In genomic region chr17:4365103-4365627, GRCh38 we compare ENCODE assay signal across 8 cellular contexts. TPM values are rescaled to one million over a fixed set of nuclear protein-coding genes. Genes with fewer than 3 reads are reported as not detected.
DNase-seq lines count a peak whose midpoint lies in the region; ATAC-seq lines count a peak whose summit lies in the region.

No MANE protein-coding gene starts in this region.

- no peaks in the 10 kb centered on the region for H3K9me3 ChIP-seq in CD4-positive, alpha-beta memory T cell (ENCODE audit: control insufficient read depth in 1 of 2, low read length in 2 of 2)

- H3K36me3 ChIP-seq in CD4-positive, alpha-beta memory T cell (ENCODE audit: insufficient read depth, low read length): no peaks in the 10 kb centered on the region

- POLR2A ChIA-PET in CD4-positive, alpha-beta memory T cell (lab: Charles Lee; ENCODE audit: partially characterized antibody): interaction anchor here (0.9 to 3.1 kb wide), 8 partner anchors 13 to 221 kb away, joined by 3 to 33 read pairs (median 6); partner anchors contain the start of genes ANKFY1, CYB5D2 and ZZEF1

- DNase-seq in CD4-positive, alpha-beta memory T cell: peak; percentile 85 to 90 (median 87)
- DNase-seq in HT1080 (ENCODE audit: low read depth) (peak; percentile 90), medulla oblongata (ENCODE audit: extremely low spot score) (peak; percentile 97)
- peak; percentile 79 for DNase-seq in NK-92 treated with Interleukin-12 subunit alpha and Interleukin-12 subunit beta, amount 100 ng/mL, for 24 hours (lab: John Stamatoyannopoulos, UW)
- peak; percentile 71 to 77 (median 77) for DNase-seq in activated CD8-positive, alpha-beta memory T cell treated with anti-CD3 and anti-CD28 coated beads for 48 hours (ENCODE audit: low read depth in 2 of 3, low spot score in 2 of 3)
- peak; percentile 76 to 79 (median 78) for DNase-seq in effector memory CD8-positive, alpha-beta T cell
- peak; percentile 76 to 83 (median 82) for DNase-seq in stimulated activated CD4-positive, alpha-beta T cell treated with anti-CD3 and anti-CD28 coated beads, TNF-alpha, amount 100 ng/mL, for 4 hours (ENCODE audit: low read depth in 3 of 3)

- no peaks in the 10 kb centered on the region for H3K27me3 ChIP-seq in CD4-positive, alpha-beta memory T cell (ENCODE audit: insufficient read depth, low read length)

- ATAC-seq in GM19467 (IDR thresholded peaks at IDR 0.05; ENCODE audit: unreplicated experiment): peak; percentile 45
- ATAC-seq in effector memory CD8-positive, alpha-beta T cell (replicated peaks): peak; percentile 60

- CTCF ChIA-PET in CD4-positive, alpha-beta memory T cell (lab: Charles Lee; ENCODE audit: partially characterized antibody): no interaction called here

- H3K36me3 Mint-ChIP-seq in CD4-positive, alpha-beta memory T cell: peaks cover 0 to 13% of the 10 kb centered on the region in 2 donors
- peaks cover 31% of the 10 kb centered on the region for H3K36me3 Mint-ChIP-seq in effector memory CD8-positive, alpha-beta T cell (ENCODE audit: insufficient read depth)

- peak overlapping the region; percentile 91 to 99 (median 96) for H3K27ac Mint-ChIP-seq in CD4-positive, alpha-beta memory T cell
- peak overlapping the region; percentile 87 to 89 for H3K27ac Mint-ChIP-seq in effector memory CD8-positive, alpha-beta T cell

- peak overlapping the region; percentile 85 for H3K27ac ChIP-seq in CD4-positive, alpha-beta memory T cell (ENCODE audit: low read depth, low read length)

- peak overlapping the region; percentile 39 to 54 for H3K4me3 ChIP-seq in CD4-positive, alpha-beta memory T cell (ENCODE audit: low read length in 2 of 2)

- intact Hi-C loops in CD4-positive, alpha-beta memory T cell (cut with micrococcal nuclease): loop anchor here (5.0 to 10.0 kb wide), 4 partner anchors 50 to 728 kb away; partner anchors contain the start of genes CTNS, NCBP3 and SHPK

- H3K27me3 Mint-ChIP-seq in CD4-positive, alpha-beta memory T cell: no peaks in the 10 kb centered on the region
- no peaks in the 10 kb centered on the region for H3K27me3 Mint-ChIP-seq in effector memory CD8-positive, alpha-beta T cell

- peaks cover 19 to 48% (median 32%) of the 10 kb centered on the region in 4 donors for H3K4me1 Mint-ChIP-seq in CD4-positive, alpha-beta memory T cell
- peaks cover 22 to 31% of the 10 kb centered on the region in 2 donors for H3K4me1 Mint-ChIP-seq in effector memory CD8-positive, alpha-beta T cell (ENCODE audit: low read depth in 2 of 2)

- H3K4me1 ChIP-seq in CD4-positive, alpha-beta memory T cell (ENCODE audit: insufficient read depth, low read length): peaks cover 40% of the 10 kb centered on the region

- peak overlapping the region; percentile 94 to 98 (median 96) for H3K4me3 Mint-ChIP-seq in CD4-positive, alpha-beta memory T cell
- H3K4me3 Mint-ChIP-seq in effector memory CD8-positive, alpha-beta T cell: peak overlapping the region; percentile 87 to 89

- no peaks in the 10 kb centered on the region for H3K9me3 Mint-ChIP-seq in CD4-positive, alpha-beta memory T cell
- H3K9me3 Mint-ChIP-seq in effector memory CD8-positive, alpha-beta T cell: no peaks in the 10 kb centered on the region

RNA-seq across cellular contexts. Expression of gene UBE2G1, which starts 1.3 kb away (rescaled TPM):
- 10 to 100 TPM; 56.9 to 61.6 TPM for total RNA-seq in CD4-positive, alpha-beta memory T cell
- polyA plus RNA-seq in CD4-positive, alpha-beta memory T cell: 10 to 100 TPM; 62.4 to 69.4 TPM
- total RNA-seq in HT1080 (2014; rRNA removed; shearing (Covaris generic)): 59.7 and 80.2 TPM in 2 replicates
- 70.9 and 91.7 TPM in 2 replicates for polyA plus RNA-seq in HT1080 (2015; cell fraction: cytosol; rRNA removed)
- polyA plus RNA-seq in HT1080 (2015; cell fraction: nucleus; rRNA removed): 47.3 and 55.5 TPM in 2 replicates

Comparison
In these comparisons a context has a peak if more than half of its experiments do, and no peak if none do; other contexts are left out.
1. Peak in every context shown above with its lines: DNase-seq, ATAC-seq, H3K4me3 ChIP-seq and H3K27ac ChIP-seq.